ENCODE assay signal across 8 cellular contexts in genomic region chr1:151720190-151720953, GRCh38. TPM values are rescaled to one million over a fixed set of nuclear protein-coding genes. Genes with fewer than 3 reads are reported as not detected.
A peak's percentile ranks its signal among the peaks of the same experiment; 100 is the strongest.
DNase-seq lines count a peak whose midpoint lies in the region; ATAC-seq and TF ChIP-seq lines count a peak whose summit lies in the region.

No MANE protein-coding gene starts in this region.

- no peaks in the 10 kb centered on the region for H3K9me3 ChIP-seq in Peyer's patch

- no peak for TF ChIP-seq POLR2A in Peyer's patch (IDR thresholded peaks at IDR 0.05)

- peak overlapping the region; percentile 53 to 63 (median 58) for H3K27ac ChIP-seq in Peyer's patch

- H3K4me3 ChIP-seq in Peyer's patch (peak overlapping the region; percentile 42 to 58 (median 54)), fibroblast of pulmonary artery (replicated peaks; ENCODE audit: low read depth, low read length) (peak overlapping the region; percentile 15)

- DNase-seq in GM19238 (ENCODE audit: insufficient read length, low spot score), result peak; percentile 71
- no peak for DNase-seq in Peyer's patch
- DNase-seq in fibroblast of pulmonary artery (ENCODE audit: low read depth), result peak; percentile 21
- peak; percentile 14 for DNase-seq in renal cortical epithelial cell (ENCODE audit: low read depth)
- no peak for DNase-seq in stimulated activated CD4-positive, alpha-beta T cell treated with anti-CD3 and anti-CD28 coated beads, Interleukin-1b, Interleukin-23, amount 100 ng/mL, for 48 hours
- no peak for DNase-seq in islet precursor cell
- DNase-seq in HT-29 (ENCODE audit: low spot score), result no peak

- no peaks in the 10 kb centered on the region for H3K36me3 ChIP-seq in Peyer's patch

- ATAC-seq in HG03521 (IDR thresholded peaks at IDR 0.05; ENCODE audit: unreplicated experiment), result no peak

- peaks cover 0 to 8% of the 10 kb centered on the region in 2 donors for H3K27me3 ChIP-seq in Peyer's patch

- H3K4me1 ChIP-seq in Peyer's patch, result peaks cover 0 to 29% (median 5%) of the 10 kb centered on the region in 4 donors

- no peak for TF ChIP-seq CTCF in Peyer's patch (IDR thresholded peaks at IDR 0.05)
- TF ChIP-seq CTCF in fibroblast of pulmonary artery (IDR thresholded peaks at IDR 0.05; ENCODE audit: low read length, missing control alignments), result no peak

RNA-seq across cellular contexts. Expression of gene RIIAD1, which starts 0.9 kb away (rescaled TPM):
- total RNA-seq in Peyer's patch (not detected), renal cortical epithelial cell (not detected in 2 replicates)
- total RNA-seq in HT-29 (2014; rRNA removed; shearing (Covaris generic)), result not detected in 2 replicates

RNA-seq across cellular contexts. Expression of gene CELF3, which starts 3.8 kb away (rescaled TPM):
- total RNA-seq in Peyer's patch (1 to 10 TPM; 2.5 to 7.7 (median 6.1) TPM), renal cortical epithelial cell (not detected in 2 replicates)
- 0.08 and 0.97 TPM in 2 replicates for total RNA-seq in HT-29 (2014; rRNA removed; shearing (Covaris generic))

RNA-seq across cellular contexts. Expression of gene MRPL9, which starts 42.9 kb away (rescaled TPM):
- total RNA-seq in Peyer's patch (10 to 100 TPM; 31.3 to 92.4 (median 40.1) TPM), renal cortical epithelial cell (48.3 and 114 TPM in 2 replicates)
- total RNA-seq in HT-29 (2014; rRNA removed; shearing (Covaris generic)), result 122 and 193 TPM in 2 replicates

Comparison
In these comparisons a context has a peak if more than half of its experiments do, and no peak if none do; other contexts are left out.
1. DNase-seq: peak in GM19238 (single experiment), fibroblast of pulmonary artery (single experiment) and renal cortical epithelial cell (single experiment); none in Peyer's patch (0 of 3), stimulated activated CD4-positive, alpha-beta T cell treated with anti-CD3 and anti-CD28 coated beads, Interleukin-1b, Interleukin-23, amount 100 ng/mL, for 48 hours (single experiment), islet precursor cell (single experiment) and HT-29 (single experiment).